In genomic region chr2:128503358-128504241, GRCh38 we compare ENCODE assay signal across 20 cellular contexts.
DNase-seq lines count a peak whose midpoint lies in the region; ATAC-seq and TF ChIP-seq lines count a peak whose summit lies in the region.
"Had no signal": no experiment of that assay in that cellular context is flagged by ENCODE, and none has a peak within 500 bp of the region (broad histone marks: within the 10 kb centered on the region; RNA-seq: fewer than 3 reads in every experiment).

No MANE protein-coding gene starts in this region.

- H3K4me1 ChIP-seq in right cardiac atrium (ENCODE audit: control insufficient read depth, insufficient read depth, low read length), result peaks cover 9% of the 10 kb centered on the region
- H3K4me1 ChIP-seq in stomach, result no peaks in the 10 kb centered on the region
- H3K4me1 ChIP-seq: colonic mucosa, gastrocnemius medialis, left lung had no signal

- H3K9me2 ChIP-seq in SU-DHL-6 (replicated peaks; ENCODE audit: insufficient read depth, low read length), result no peaks in the 10 kb centered on the region

- H3K79me2 ChIP-seq in SU-DHL-6 (ENCODE audit: insufficient read depth, low read length), result no peaks in the 10 kb centered on the region

- no peak for TF ChIP-seq EP300 in stomach (IDR thresholded peaks at IDR 0.05)

- peak overlapping the region; percentile 66 for H3K27ac ChIP-seq in SU-DHL-6 (ENCODE audit: low read depth, low read length)
- no peak overlapping the region for H3K27ac ChIP-seq in right cardiac atrium (ENCODE audit: low read length)
- H3K27ac ChIP-seq in stomach, result no peak overlapping the region
- H3K27ac ChIP-seq: 22Rv1, colonic mucosa, gastrocnemius medialis, left lung had no signal

- H3K27me3 ChIP-seq in SU-DHL-6 (ENCODE audit: low read length) (no peaks in the 10 kb centered on the region), right cardiac atrium (ENCODE audit: control insufficient read depth, insufficient read depth) (no peaks in the 10 kb centered on the region), stomach (no peaks in the 10 kb centered on the region)
- H3K27me3 ChIP-seq: colonic mucosa, gastrocnemius medialis, left lung had no signal

- peak; percentile 21 for DNase-seq in NCI-H82 (lab: John Stamatoyannopoulos, UW)
- DNase-seq in NCI-H82 treated with DMSO at 0.1 percent for 48 hours (lab: John Stamatoyannopoulos, UW; ENCODE audit: unreplicated experiment), result no peak
- DNase-seq in right cardiac atrium, result no peak
- peak; percentile 20 for DNase-seq in stomach
- no peak for DNase-seq in amygdala (lab: John Stamatoyannopoulos, UW)
- no peak for DNase-seq in effector CD8-positive, alpha-beta T cell (lab: John Stamatoyannopoulos, UW)
- DNase-seq: activated CD4-positive, alpha-beta T cell treated with anti-CD3 and anti-CD28 coated beads, Interleukin-2, amount 50 U/mL, for 48 hours; activated T-cell treated with anti-CD3 and anti-CD28 coated beads, Interleukin-2, amount 50 U/mL, for 4 hours; Calu3; colonic mucosa; erythroblast; gastrocnemius medialis; left lung; NCI-H1436 treated with DMSO at 0.1 percent for 48 hours; NCI-H774; small intestine had no signal

- intact Hi-C loops in right cardiac atrium (cut with DNase I), result no loop called here
- intact Hi-C loops in stomach (cut with DNase I; ENCODE audit: low total_unique reads), result no loop called here

- TF ChIP-seq CTCF in SU-DHL-6 (IDR thresholded peaks at IDR 0.05; ENCODE audit: insufficient read depth, low read length, poor library complexity, severe bottlenecking), result no peak
- no peak for TF ChIP-seq CTCF in stomach (IDR thresholded peaks at IDR 0.05)

- H3K9me3 ChIP-seq in SU-DHL-6 (ENCODE audit: insufficient read depth, low read length), result no peaks in the 10 kb centered on the region
- no peaks in the 10 kb centered on the region for H3K9me3 ChIP-seq in right cardiac atrium (ENCODE audit: control insufficient read depth, low read length)
- no peaks in the 10 kb centered on the region for H3K9me3 ChIP-seq in stomach
- H3K9me3 ChIP-seq: colonic mucosa, gastrocnemius medialis, left lung, thoracic aorta had no signal

- peak overlapping the region; percentile 22 for H3K4me2 ChIP-seq in SU-DHL-6 (ENCODE audit: low read depth, low read length, poor library complexity, severe bottlenecking)

- no peak overlapping the region; the same call in 1 of the 2 replicates for H3K9ac ChIP-seq in SU-DHL-6 (ENCODE audit: low read length)

- no peak overlapping the region for H3K4me3 ChIP-seq in SU-DHL-6 (ENCODE audit: insufficient read depth, low read length, poor library complexity, severe bottlenecking)
- H3K4me3 ChIP-seq in right cardiac atrium (ENCODE audit: low read length), result no peak overlapping the region
- no peak overlapping the region for H3K4me3 ChIP-seq in stomach
- H3K4me3 ChIP-seq: colonic mucosa, gastrocnemius medialis, left lung, thoracic aorta had no signal

- no peaks in the 10 kb centered on the region for H4K20me1 ChIP-seq in SU-DHL-6 (ENCODE audit: low read depth, low read length)

- 61% methylated on average over 21 of the region's 21 CpGs for WGBS in right cardiac atrium
- WGBS in stomach, 5 donors, result 76 to 82% (median 78%) methylated on average over 12 to 21 of the region's 21 CpGs

- no peak for TF ChIP-seq POLR2A in stomach (IDR thresholded peaks at IDR 0.05)

- H3K36me3 ChIP-seq in SU-DHL-6 (ENCODE audit: low read length) (no peaks in the 10 kb centered on the region), stomach (no peaks in the 10 kb centered on the region)
- H3K36me3 ChIP-seq: colonic mucosa, gastrocnemius medialis, left lung, thoracic aorta had no signal

- ATAC-seq in right cardiac atrium, result peak; percentile 72 to 73
- no peak for ATAC-seq in GM21515 (IDR thresholded peaks at IDR 0.05; ENCODE audit: unreplicated experiment)
- ATAC-seq: activated T-cell treated with anti-CD3 and anti-CD28 coated beads, Interleukin-2, amount 50 U/mL, for 4 hours; gastrocnemius medialis; left lung had no signal

- H3F3A ChIP-seq in SU-DHL-6 (ENCODE audit: insufficient read depth), result no peaks in the 10 kb centered on the region

- no peak overlapping the region for H2AFZ ChIP-seq in SU-DHL-6 (ENCODE audit: low read depth, low read length, severe bottlenecking)

Comparison
In these comparisons a context has a peak if more than half of its experiments do, and no peak if none do; other contexts are left out.
1. DNase-seq: peak in NCI-H82 (single experiment) and stomach (single experiment); none in NCI-H82 treated with DMSO at 0.1 percent for 48 hours (single experiment), right cardiac atrium (0 of 3), amygdala (0 of 56) and effector CD8-positive, alpha-beta T cell (single experiment).